In the genomic region with DNA sequence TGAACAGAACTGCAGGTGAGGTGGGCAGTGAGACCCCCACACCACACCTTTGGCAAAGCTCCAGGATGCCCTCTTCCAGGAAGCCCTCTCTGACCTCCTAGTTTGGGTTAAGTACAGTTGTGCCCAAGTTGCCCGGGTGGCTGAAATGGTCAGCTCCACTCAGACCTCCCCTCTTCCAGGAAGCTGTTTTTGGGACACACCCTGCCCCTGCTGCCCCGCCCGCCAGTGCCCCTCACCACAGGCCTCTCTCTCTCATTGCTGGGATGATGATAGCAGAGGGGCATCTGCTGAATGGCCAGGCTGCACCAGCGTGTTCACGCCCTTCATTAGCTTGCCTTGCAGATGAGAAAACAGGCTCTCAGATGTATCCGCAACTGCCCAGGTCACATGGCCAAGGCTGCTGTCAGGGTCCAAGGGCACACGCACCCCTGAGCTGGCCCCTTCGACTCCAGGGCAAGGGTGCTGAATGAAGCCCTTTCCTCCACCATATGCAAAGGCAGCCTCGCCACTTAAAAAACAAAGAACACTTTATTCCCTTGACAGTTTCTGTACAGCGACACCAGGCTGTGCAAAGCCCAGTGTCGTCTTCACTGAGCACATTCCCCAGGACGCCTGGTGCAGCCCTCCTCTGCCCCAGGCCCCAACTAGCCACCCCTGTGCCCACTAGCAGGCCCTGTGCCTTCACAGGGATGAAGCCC, we compare ENCODE assay signal across 24 cellular contexts. TPM values are rescaled to one million over a fixed set of nuclear protein-coding genes. Genes with fewer than 3 reads are reported as not detected.
DNase-seq lines count a peak whose midpoint lies in the region; ATAC-seq, FAIRE-seq and TF ChIP-seq lines count a peak whose summit lies in the region.
"Had no signal": no experiment of that assay in that cellular context is flagged by ENCODE, and none has a peak within 500 bp of the region (broad histone marks: within the 10 kb centered on the region; RNA-seq: fewer than 3 reads in every experiment).

No MANE protein-coding gene starts in this region.

- H3K9me3 ChIP-seq in osteoblast (ENCODE audit: low read depth, low read length) (no peaks in the 10 kb centered on the region), uterus (no peaks in the 10 kb centered on the region), gastrocnemius medialis (no peaks in the 10 kb centered on the region)
- H3K9me3 ChIP-seq: prostate gland, SJSA1 had no signal

- TF ChIP-seq POLR2A in uterus (IDR thresholded peaks at IDR 0.05) (no peak), gastrocnemius medialis (IDR thresholded peaks at IDR 0.05) (no peak)

- FAIRE-seq in frontal cortex (lab: Jason Lieb, UNC), result no peak
- FAIRE-seq: G401.6 had no signal

- peaks cover 6% of the 10 kb centered on the region for H4K20me1 ChIP-seq in osteoblast (ENCODE audit: insufficient read depth, low read length)

- H3K27me3 ChIP-seq in osteoblast (ENCODE audit: insufficient read depth, low read length), result no peaks in the 10 kb centered on the region
- H3K27me3 ChIP-seq in uterus, result no peaks in the 10 kb centered on the region
- H3K27me3 ChIP-seq in gastrocnemius medialis, result no peaks in the 10 kb centered on the region
- H3K27me3 ChIP-seq: SJSA1 had no signal

- in situ Hi-C loops in gastrocnemius medialis (cut with MboI; ENCODE audit: low sequenced_read_pairs in 4 of 4), result no loop called here

- no peaks in the 10 kb centered on the region for H3K79me2 ChIP-seq in osteoblast (ENCODE audit: insufficient read depth, low read length)

- TF ChIP-seq CTCF in osteoblast (IDR thresholded peaks at IDR 0.05; ENCODE audit: extremely low read depth, low read depth, low read length) (no peak), uterus (IDR thresholded peaks at IDR 0.05) (no peak), gastrocnemius medialis (IDR thresholded peaks at IDR 0.05 in 4 of 5, conservative IDR thresholded peaks at IDR 0.05 in 1 of 5) (no peak)

- H3K27ac ChIP-seq in osteoblast (ENCODE audit: low read depth, low read length) (no peak overlapping the region), uterus (no peak overlapping the region), gastrocnemius medialis (no peak overlapping the region)
- H3K27ac ChIP-seq: epithelial cell of prostate, prostate gland, SJSA1 had no signal

- H3K4me1 ChIP-seq in osteoblast (ENCODE audit: insufficient read depth, low read length) (peaks cover 4% of the 10 kb centered on the region), uterus (no peaks in the 10 kb centered on the region), gastrocnemius medialis (peaks cover 23 to 25% of the 10 kb centered on the region in 2 donors)
- H3K4me1 ChIP-seq: prostate gland had no signal

- H3K4me2 ChIP-seq in osteoblast (ENCODE audit: insufficient read depth, low read length), result no peak overlapping the region
- H3K4me2 ChIP-seq: smooth muscle cell had no signal

- ATAC-seq in Right ventricle myocardium superior (ENCODE audit: poor library complexity) (no peak), left cardiac atrium (no peak), gastrocnemius medialis (no peak)
- ATAC-seq: activated CD4-positive, alpha-beta T cell treated with anti-CD3 and anti-CD28 coated beads for 36 hours had no signal

- intact Hi-C loops in Right ventricle myocardium superior (cut with DNase I), result no loop called here
- intact Hi-C loops in left cardiac atrium (cut with DNase I), result no loop called here
- intact Hi-C loops in uterus (cut with DNase I; ENCODE audit: low total_unique reads), result no loop called here
- intact Hi-C loops in gastrocnemius medialis (cut with DNase I; ENCODE audit: low total_unique reads), result no loop called here

- H3K4me3 ChIP-seq in osteoblast (ENCODE audit: insufficient read depth, low read length) (no peak overlapping the region), uterus (no peak overlapping the region), gastrocnemius medialis (no peak overlapping the region)
- H3K4me3 ChIP-seq: prostate gland, SJSA1, smooth muscle cell had no signal

- DNase-seq in Right ventricle myocardium superior (peak; percentile 18), left cardiac atrium (no peak), frontal cortex (ENCODE audit: low spot score in 2 of 2) (peak; percentile 25 to 55), osteoblast (ENCODE audit: insufficient read length, low spot score, missing footprints) (peak; percentile 62), uterus (peak; percentile 9 to 20), NCI-H524 (lab: John Stamatoyannopoulos, UW) (no peak), NCI-H2227 (lab: John Stamatoyannopoulos, UW; ENCODE audit: unreplicated experiment) (no peak), gastrocnemius medialis (no peak)
- DNase-seq: activated CD4-positive, alpha-beta T cell treated with anti-CD3 and anti-CD28 coated beads for 36 hours; activated CD8-positive, alpha-beta memory T cell treated with anti-CD3 and anti-CD28 coated beads, Interleukin-2, amount 50 U/mL, for 4 hours; activated naive CD4-positive, alpha-beta T cell treated with anti-CD3 and anti-CD28 coated beads, Interleukin-2, amount 50 U/mL, for 16 hours; cortex of kidney; DMS 273 treated with DMSO at 0.1 percent for 48 hours; foreskin melanocyte; Kasumi-1; NCI-H748 treated with DMSO at 0.1 percent for 48 hours; stimulated activated CD4-positive, alpha-beta T cell treated with anti-CD3 and anti-CD28 coated beads, Interleukin-4, amount 100 ng/mL, for 4 hours had no signal

- H3K36me3 ChIP-seq in osteoblast (ENCODE audit: insufficient read depth, low read length) (no peaks in the 10 kb centered on the region), uterus (no peaks in the 10 kb centered on the region), gastrocnemius medialis (no peaks in the 10 kb centered on the region)

- H2AFZ ChIP-seq in osteoblast (ENCODE audit: low read length), result no peak overlapping the region

RNA-seq across cellular contexts. Expression of gene SLC25A29, which starts 15.5 kb away (rescaled TPM):
- total RNA-seq in Right ventricle myocardium superior (17.6 TPM), left cardiac atrium (10 to 100 TPM; 19.7 to 22.1 TPM), frontal cortex (45.2 TPM), osteoblast (11.8 and 19.9 TPM in 2 replicates), uterus (100 to 1,000 TPM in 1 of 4 donors, 10 to 100 TPM in 3; 16.2 to 850 (median 60.1) TPM), gastrocnemius medialis (10 to 100 TPM in 2 of 4 donors, 1 to 10 TPM in 2; 9.0 to 17.4 (median 13.4) TPM)

RNA-seq across cellular contexts. Expression of gene SLC25A47, which starts 32.4 kb away (rescaled TPM):
- total RNA-seq in Right ventricle myocardium superior, result not detected
- total RNA-seq in left cardiac atrium, result not detected
- total RNA-seq in frontal cortex, result not detected
- total RNA-seq in osteoblast, result not detected in 2 replicates
- not detected for total RNA-seq in uterus
- total RNA-seq in gastrocnemius medialis, result 1 to 10 TPM in 1 of 4 donors, under 1 TPM in 1, not detected in 2; 0.46 to 1.3 TPM
- total RNA-seq: activated CD4-positive, alpha-beta T cell treated with anti-CD3 and anti-CD28 coated beads for 36 hours; lower leg skin; myocyte; SJSA1; smooth muscle cell had no signal

RNA-seq across cellular contexts. Expression of gene YY1, which starts 51.8 kb away (rescaled TPM):
- total RNA-seq in Right ventricle myocardium superior (48.1 TPM), left cardiac atrium (10 to 100 TPM; 41.0 to 45.7 TPM), frontal cortex (47.7 TPM), osteoblast (45.2 and 47.1 TPM in 2 replicates), uterus (10 to 100 TPM; 40.2 to 61.7 (median 53.2) TPM), gastrocnemius medialis (10 to 100 TPM; 39.3 to 48.7 (median 43.7) TPM)

Comparison
In these comparisons a context has a peak if more than half of its experiments do, and no peak if none do; other contexts are left out.
1. DNase-seq: peak in Right ventricle myocardium superior (single experiment), frontal cortex (2 of 2), osteoblast (single experiment) and uterus (2 of 2); none in left cardiac atrium (single experiment), NCI-H524 (0 of 2), NCI-H2227 (single experiment) and gastrocnemius medialis (0 of 2).